Comparison of ENCODE assay signal across 14 cellular contexts in the genomic region with DNA sequence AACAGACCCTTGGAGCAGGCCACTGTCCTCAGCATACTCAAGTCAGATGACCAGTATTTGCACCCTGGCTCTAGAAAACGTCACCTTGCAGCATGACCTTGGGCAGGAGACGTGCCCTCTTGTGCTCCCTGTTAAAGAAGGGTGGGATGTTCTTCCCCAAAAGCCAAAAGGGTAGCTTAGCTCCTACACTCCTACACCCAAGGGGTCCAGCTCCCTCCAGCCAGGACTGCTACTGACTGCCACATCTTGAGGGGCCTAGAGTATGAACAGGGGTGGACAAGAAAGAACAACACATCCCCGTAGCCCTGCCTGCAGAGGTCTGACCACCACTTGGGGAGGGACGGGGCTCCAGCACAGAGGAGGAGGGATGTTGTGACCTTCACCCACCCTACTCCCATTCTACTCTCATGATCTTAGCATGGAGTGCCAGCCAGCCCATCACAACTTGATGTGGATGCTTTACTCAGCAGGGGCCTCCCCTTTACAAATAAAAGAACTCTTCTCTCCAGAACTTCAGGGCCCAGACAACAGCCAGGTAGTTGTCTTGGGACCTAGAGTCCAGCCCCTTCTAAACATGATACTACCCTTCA.
"Had no signal": no experiment of that assay in that cellular context is flagged by ENCODE, and none has a peak within 500 bp of the region (broad histone marks: within the 10 kb centered on the region; RNA-seq: fewer than 3 reads in every experiment).

No MANE protein-coding gene starts in this region.

- H3K9me3 Mint-ChIP-seq: activated naive CD8-positive, alpha-beta T cell treated with anti-CD3 and anti-CD28 coated beads, Interleukin-2, amount 10 ng/mL, durations not matched to agents 7 days and 5 days; activated T-cell treated with anti-CD3 and anti-CD28 coated beads, Interleukin-2, amount 50 U/mL, for 72 hours; brain; dendritic cell treated with granulocyte-macrophage colony-stimulating factor and Interleukin-4, amounts not matched to agents 40 ng/mL and 50 ng/mL, for 4 days; effector memory CD8-positive, alpha-beta T cell; naive B cell had no signal

- DNase-seq: activated CD4-positive, alpha-beta T cell treated with anti-CD3 and anti-CD28 coated beads, Interleukin-2, amount 50 U/mL, for 1 hour; activated CD4-positive, CD25-positive, alpha-beta regulatory T cell; activated naive CD8-positive, alpha-beta T cell treated with anti-CD3 and anti-CD28 coated beads, Interleukin-2, amount 10 ng/mL, durations not matched to agents 7 days and 5 days; activated T-cell treated with anti-CD3 and anti-CD28 coated beads, Interleukin-2, amount 50 U/mL, for 72 hours; effector memory CD8-positive, alpha-beta T cell; gastrocnemius medialis; left cardiac atrium; naive B cell had no signal

- H3K27ac ChIP-seq: gastrocnemius medialis, heart right ventricle, right lobe of liver, SJSA1, tibial artery had no signal

- H3K4me3 ChIP-seq: gastrocnemius medialis, heart right ventricle, right lobe of liver, SJSA1, tibial artery had no signal

- H3K4me1 Mint-ChIP-seq: activated naive CD8-positive, alpha-beta T cell treated with anti-CD3 and anti-CD28 coated beads, Interleukin-2, amount 10 ng/mL, durations not matched to agents 7 days and 5 days; naive B cell had no signal

- H3K27me3 ChIP-seq: gastrocnemius medialis, heart right ventricle, right lobe of liver, SJSA1, tibial artery had no signal

- H3K36me3 Mint-ChIP-seq: activated naive CD8-positive, alpha-beta T cell treated with anti-CD3 and anti-CD28 coated beads, Interleukin-2, amount 10 ng/mL, durations not matched to agents 7 days and 5 days; brain; naive B cell had no signal

- H3K4me1 ChIP-seq: gastrocnemius medialis had no signal

- H3K9me3 ChIP-seq: gastrocnemius medialis, heart right ventricle, right lobe of liver, SJSA1, tibial artery had no signal

- ATAC-seq: activated T-cell treated with anti-CD3 and anti-CD28 coated beads, Interleukin-2, amount 50 U/mL, for 72 hours; effector memory CD8-positive, alpha-beta T cell; gastrocnemius medialis; heart right ventricle; left cardiac atrium; right lobe of liver had no signal

- H3K27me3 Mint-ChIP-seq: activated naive CD8-positive, alpha-beta T cell treated with anti-CD3 and anti-CD28 coated beads, Interleukin-2, amount 10 ng/mL, durations not matched to agents 7 days and 5 days; brain had no signal

- H3K36me3 ChIP-seq: gastrocnemius medialis, heart right ventricle, right lobe of liver, SJSA1, tibial artery had no signal

- H3K27ac Mint-ChIP-seq: activated naive CD8-positive, alpha-beta T cell treated with anti-CD3 and anti-CD28 coated beads, Interleukin-2, amount 10 ng/mL, durations not matched to agents 7 days and 5 days; activated T-cell treated with anti-CD3 and anti-CD28 coated beads, Interleukin-2, amount 50 U/mL, for 72 hours; brain; dendritic cell treated with granulocyte-macrophage colony-stimulating factor and Interleukin-4, amounts not matched to agents 40 ng/mL and 50 ng/mL, for 4 days; effector memory CD8-positive, alpha-beta T cell; naive B cell had no signal

- H3K4me3 Mint-ChIP-seq: activated naive CD8-positive, alpha-beta T cell treated with anti-CD3 and anti-CD28 coated beads, Interleukin-2, amount 10 ng/mL, durations not matched to agents 7 days and 5 days; activated T-cell treated with anti-CD3 and anti-CD28 coated beads, Interleukin-2, amount 50 U/mL, for 72 hours; brain; dendritic cell treated with granulocyte-macrophage colony-stimulating factor and Interleukin-4, amounts not matched to agents 40 ng/mL and 50 ng/mL, for 4 days; effector memory CD8-positive, alpha-beta T cell; naive B cell had no signal
